In genomic region chr2:234091432-234091879, GRCh38 we compare ENCODE assay signal across 1 cellular context.
TF ChIP-seq lines count a peak whose summit lies in the region.

No MANE protein-coding gene starts in this region.

TF ChIP-seq in GM23338, 12 proteins besides CTCF, POLR2A, EP300 and RAD21 (continued from another document):
- TF ChIP-seq ETS1 (IDR thresholded peaks at IDR 0.05) (no peak), NANOG (IDR thresholded peaks at IDR 0.05; ENCODE audit: borderline replicate concordance) (no peak), EZH2 (IDR thresholded peaks at IDR 0.05; ENCODE audit: low read depth, unreplicated experiment) (no peak)
TF ChIP-seq in GM23338: peak in this region for 0.
